ENCODE assay signal across 18 cellular contexts in the genomic region with DNA sequence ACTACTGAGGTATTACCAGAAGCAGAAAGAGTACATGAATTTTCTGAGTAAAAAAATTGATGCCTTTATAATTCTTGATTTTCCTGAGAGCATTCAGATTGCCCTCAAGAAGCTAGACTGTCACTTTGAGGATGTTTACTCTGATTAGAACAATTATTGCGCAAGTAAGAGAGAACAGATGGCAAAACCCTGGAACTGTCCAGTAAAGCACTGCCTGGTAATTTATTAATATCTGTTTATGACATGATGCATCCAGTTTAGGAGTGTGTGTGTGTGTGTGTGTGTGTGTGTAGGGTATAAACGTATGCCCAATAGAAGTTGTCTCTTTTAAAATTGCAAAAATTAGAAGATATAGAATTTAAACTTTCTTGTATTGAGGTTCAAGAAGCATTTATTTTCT.
DNase-seq lines count a peak whose midpoint lies in the region; ATAC-seq and TF ChIP-seq lines count a peak whose summit lies in the region.
"Had no signal": no experiment of that assay in that cellular context is flagged by ENCODE, and none has a peak within 500 bp of the region (broad histone marks: within the 10 kb centered on the region; RNA-seq: fewer than 3 reads in every experiment).

No MANE protein-coding gene starts in this region.

- H3K36me3 Mint-ChIP-seq in Caco-2 (ENCODE audit: insufficient read depth, unreplicated experiment), result no peaks in the 10 kb centered on the region
- H3K36me3 Mint-ChIP-seq: CD4-positive, alpha-beta memory T cell had no signal

- H3K4me3 Mint-ChIP-seq in Caco-2 (ENCODE audit: unreplicated experiment), result no peak overlapping the region
- H3K4me3 Mint-ChIP-seq: CD4-positive, alpha-beta memory T cell; effector memory CD8-positive, alpha-beta T cell had no signal

- POLR2A ChIA-PET in HCT116 (lab: Charles Lee) (no interaction called here), Caco-2 (lab: Charles Lee) (no interaction called here)

- no peaks in the 10 kb centered on the region for H3K9me2 ChIP-seq in HCT116 (ENCODE audit: insufficient read depth)

- H3K9ac ChIP-seq in HCT116 (ENCODE audit: low read length), result no peak overlapping the region

- H3K27me3 Mint-ChIP-seq in Caco-2 (ENCODE audit: insufficient read depth, unreplicated experiment), result peaks cover 17% of the 10 kb centered on the region

- TF ChIP-seq CTCF in AG10803 (conservative IDR thresholded peaks at IDR 0.05; ENCODE audit: low read length) (no peak), HCT116 (IDR thresholded peaks at IDR 0.05 in 2 of 3, conservative IDR thresholded peaks at IDR 0.05 in 1 of 3; ENCODE audit: borderline replicate concordance in 1 of 3, insufficient read depth in 1 of 3, low read depth in 2 of 3, low read length in 2 of 3) (no peak), fibroblast of mammary gland (conservative IDR thresholded peaks at IDR 0.05; ENCODE audit: control insufficient read depth, insufficient read depth, low read depth, low read length) (no peak), Caco-2 (IDR thresholded peaks at IDR 0.05; ENCODE audit: insufficient read depth in 1 of 2, low read depth in 1 of 2, low read length in 1 of 2, severe bottlenecking in 1 of 2, unreplicated experiment in 1 of 2) (no peak), transverse colon (IDR thresholded peaks at IDR 0.05) (no peak)

- no peak overlapping the region for H2AFZ ChIP-seq in HCT116 (ENCODE audit: low read depth, low read length, poor library complexity, severe bottlenecking)
- H2AFZ ChIP-seq: hepatocyte had no signal

- H3K4me2 ChIP-seq in HCT116 (ENCODE audit: low read length), result no peak overlapping the region
- H3K4me2 ChIP-seq: hepatocyte had no signal

- DNase-seq in AG10803 (ENCODE audit: low read depth) (peak; percentile 65), HCT116 (ENCODE audit: low read depth, low spot score) (no peak), NCI-H69 (lab: John Stamatoyannopoulos, UW) (peak; percentile 74), fibroblast of mammary gland (ENCODE audit: low read depth) (peak; percentile 73), Caco-2 (no peak), posterior cingulate gyrus (no peak), transverse colon (no peak)
- no peak for DNase-seq in activated CD4-positive, CD25-positive, alpha-beta regulatory T cell (lab: John Stamatoyannopoulos, UW)
- DNase-seq: activated effector memory CD4-positive, alpha-beta T cell treated with anti-CD3 and anti-CD28 coated beads, Interleukin-2, amount 50 U/mL, for 16 hours; adrenal gland; CD4-positive, alpha-beta memory T cell; cerebellar nuclear complex; effector memory CD8-positive, alpha-beta T cell; occipital lobe; SW 1271 had no signal

- 66 to 76% methylated on average over 2 of the region's 2 CpGs for WGBS in transverse colon (ENCODE audit: low coverage in 1 of 2), 2 donors

- H3K9me3 Mint-ChIP-seq in Caco-2 (ENCODE audit: unreplicated experiment), result no peaks in the 10 kb centered on the region
- H3K9me3 Mint-ChIP-seq: CD4-positive, alpha-beta memory T cell; effector memory CD8-positive, alpha-beta T cell had no signal

- H3K27ac ChIP-seq in HCT116 (ENCODE audit: low read depth, low read length) (no peak overlapping the region), transverse colon (no peak overlapping the region)
- H3K27ac ChIP-seq: adrenal gland, hepatocyte, suprapubic skin had no signal

- H4K20me1 ChIP-seq in HCT116 (ENCODE audit: insufficient read depth), result no peaks in the 10 kb centered on the region

- no peak overlapping the region for H3K27ac Mint-ChIP-seq in Caco-2 (ENCODE audit: unreplicated experiment)
- H3K27ac Mint-ChIP-seq: CD4-positive, alpha-beta memory T cell; effector memory CD8-positive, alpha-beta T cell had no signal

- no peak for TF ChIP-seq EP300 in transverse colon (IDR thresholded peaks at IDR 0.05; ENCODE audit: low read depth)

- RAD21 ChIA-PET in HCT116 (lab: Charles Lee; ENCODE audit: low non-redundant PET in 1 of 2, low total read pairs in 2 of 2, uncharacterized antibody in 2 of 2, unreplicated experiment in 2 of 2), result no interaction called here

- in situ Hi-C loops in transverse colon (cut with MboI; ENCODE audit: low pct_ligation_motif_present in 1 of 4, low pct_unique_long_range_greater_than_20kb in 1 of 4, low sequenced_read_pairs in 3 of 4), result no loop called here

- no peaks in the 10 kb centered on the region for H3K79me2 ChIP-seq in HCT116 (ENCODE audit: insufficient read depth, low read length)
- H3K79me2 ChIP-seq: hepatocyte had no signal

- no peak overlapping the region for H3K4me3 ChIP-seq in AG10803 (ENCODE audit: low read length)
- no peak overlapping the region for H3K4me3 ChIP-seq in HCT116 (replicated peaks in 1 of 2; ENCODE audit: low read depth in 1 of 2, low read length in 2 of 2)
- no peak overlapping the region for H3K4me3 ChIP-seq in fibroblast of mammary gland (ENCODE audit: control insufficient read depth, low read depth, low read length)
- no peak overlapping the region for H3K4me3 ChIP-seq in Caco-2 (ENCODE audit: low read depth, low read length)
- H3K4me3 ChIP-seq in transverse colon, result no peak overlapping the region
- H3K4me3 ChIP-seq: adrenal gland, hepatocyte, lung, suprapubic skin had no signal

- no peaks in the 10 kb centered on the region for H3K4me1 Mint-ChIP-seq in Caco-2 (ENCODE audit: low read depth, unreplicated experiment)
- H3K4me1 Mint-ChIP-seq: CD4-positive, alpha-beta memory T cell had no signal

- CTCF ChIA-PET in HCT116 (lab: Charles Lee) (no interaction called here), Caco-2 (lab: Charles Lee) (no interaction called here)

- H3K36me3 ChIP-seq in HCT116 (ENCODE audit: control insufficient read depth in 1 of 2, insufficient read depth in 2 of 2, low read length in 2 of 2) (no peaks in the 10 kb centered on the region), Caco-2 (ENCODE audit: control insufficient read depth, insufficient read depth, low read length) (no peaks in the 10 kb centered on the region), transverse colon (no peaks in the 10 kb centered on the region)
- H3K36me3 ChIP-seq: adrenal gland, suprapubic skin had no signal

- no peak for TF ChIP-seq RAD21 in HCT116 (IDR thresholded peaks at IDR 0.05; ENCODE audit: low read depth)

- H3K27me3 ChIP-seq in HCT116 (ENCODE audit: insufficient read depth, low read length) (peaks cover 79% of the 10 kb centered on the region), Caco-2 (replicated peaks; ENCODE audit: control insufficient read depth, insufficient read depth, low read length) (no peaks in the 10 kb centered on the region), transverse colon (no peaks in the 10 kb centered on the region)
- H3K27me3 ChIP-seq: adrenal gland, hepatocyte, suprapubic skin had no signal

- ATAC-seq in HCT116, result no peak
- ATAC-seq: effector memory CD8-positive, alpha-beta T cell had no signal

- no peaks in the 10 kb centered on the region for H3K9me3 ChIP-seq in HCT116 (ENCODE audit: control insufficient read depth in 1 of 2, insufficient read depth in 1 of 2, low read depth in 1 of 2, low read length in 2 of 2)
- no peaks in the 10 kb centered on the region for H3K9me3 ChIP-seq in Caco-2
- H3K9me3 ChIP-seq in transverse colon, result no peaks in the 10 kb centered on the region
- H3K9me3 ChIP-seq: adrenal gland, suprapubic skin had no signal

- BruUV-seq in HCT116 (replicated peaks; lab: Mats Ljungman, UMichigan), result no TSS peak
- BruUV-seq in Caco-2 (replicated peaks; lab: Mats Ljungman, UMichigan), result no TSS peak

- TF ChIP-seq POLR2A in HCT116 (IDR thresholded peaks at IDR 0.05; ENCODE audit: borderline replicate concordance, extremely low read depth, insufficient read depth, insufficient read length) (no peak), transverse colon (IDR thresholded peaks at IDR 0.05) (no peak)

- intact Hi-C loops in HCT116 (cut with micrococcal nuclease) (no loop called here), Caco-2 (cut with micrococcal nuclease; ENCODE audit: unreplicated experiment) (no loop called here), posterior cingulate gyrus (cut with DNase I) (no loop called here), transverse colon (cut with DNase I; ENCODE audit: low total_unique reads) (no loop called here)

- H3K4me1 ChIP-seq in HCT116 (ENCODE audit: control insufficient read depth in 1 of 2, insufficient read depth in 2 of 2, low read length in 2 of 2) (no peaks in the 10 kb centered on the region), Caco-2 (no peaks in the 10 kb centered on the region), transverse colon (peaks cover 0 to 8% (median 0%) of the 10 kb centered on the region in 4 donors)

TF ChIP-seq in HCT116, 20 proteins besides CTCF, POLR2A, EP300 and RAD21:
- 0 out of 2 replicates have a peak, but pooled peaks have one; percentile 17 for TF ChIP-seq CEBPB (IDR thresholded peaks at IDR 0.05; ENCODE audit: low read depth)
- TF ChIP-seq EGR1 (IDR thresholded peaks at IDR 0.05; ENCODE audit: low read depth), result no peak
- no peak for TF ChIP-seq ELF1 (IDR thresholded peaks at IDR 0.05; ENCODE audit: borderline replicate concordance, low read depth)
TF ChIP-seq in HCT116: peak in this region for 1.

Comparison
In these comparisons a context has a peak if more than half of its experiments do, and no peak if none do; other contexts are left out.
1. DNase-seq: peak in AG10803 (single experiment), NCI-H69 (single experiment) and fibroblast of mammary gland (single experiment); none in HCT116 (single experiment), activated CD4-positive, CD25-positive, alpha-beta regulatory T cell (0 of 4), Caco-2 (0 of 2), posterior cingulate gyrus (0 of 10) and transverse colon (single experiment).